Comparison of ENCODE assay signal across 8 cellular contexts in genomic region chr12:96398422-96399080, GRCh38. TPM values are rescaled to one million over a fixed set of nuclear protein-coding genes. Genes with fewer than 3 reads are reported as not detected.
DNase-seq lines count a peak whose midpoint lies in the region; ATAC-seq and TF ChIP-seq lines count a peak whose summit lies in the region.

No MANE protein-coding gene starts in this region.

- H3K9me3 Mint-ChIP-seq in CD8-positive, alpha-beta T cell, result no peaks in the 10 kb centered on the region
- no peaks in the 10 kb centered on the region for H3K9me3 Mint-ChIP-seq in MCF 10A (ENCODE audit: unreplicated experiment)

- BruUV-seq in MCF 10A (replicated peaks; lab: Mats Ljungman, UMichigan), result no TSS peak

- TF ChIP-seq POLR2A in thyroid gland (IDR thresholded peaks at IDR 0.05), result no peak

- CTCF ChIA-PET in CD8-positive, alpha-beta T cell (lab: Charles Lee), result interaction anchor here (0.9 to 8.2 kb wide), 12 partner anchors 9 to 336 kb away, joined by 3 to 74 read pairs (median 7); no protein-coding TSS in a partner anchor
- CTCF ChIA-PET in MCF 10A (lab: Yijun Ruan, JAX), result interaction anchor here (0.6 to 4.1 kb wide), 19 partner anchors 9 to 186 kb away, joined by 3 to 45 read pairs (median 4); no protein-coding TSS in a partner anchor

- peak overlapping the region; percentile 64 for H3K4me3 ChIP-seq in CD8-positive, alpha-beta T cell (ENCODE audit: low read depth, low read length)
- peak overlapping the region; percentile 88 to 100 (median 90) for H3K4me3 ChIP-seq in liver (ENCODE audit: low read depth in 1 of 3, low read length in 3 of 3)
- H3K4me3 ChIP-seq in thyroid gland (replicated peaks in 1 of 3), result peak overlapping the region; percentile 41 to 89 (median 81)

- peaks cover 34% of the 10 kb centered on the region for H3K4me1 ChIP-seq in CD8-positive, alpha-beta T cell (ENCODE audit: insufficient read depth, low read length)
- H3K4me1 ChIP-seq in liver (ENCODE audit: control insufficient read depth in 4 of 4, insufficient read depth in 4 of 4, low read length in 3 of 4) (peaks cover 3 to 42% (median 19%) of the 10 kb centered on the region in 4 donors), thyroid gland (peaks cover 8 to 15% of the 10 kb centered on the region in 2 donors)

- no peaks in the 10 kb centered on the region for H3K27me3 Mint-ChIP-seq in CD8-positive, alpha-beta T cell (ENCODE audit: low read depth)
- H3K27me3 Mint-ChIP-seq in MCF 10A (ENCODE audit: insufficient read depth, unreplicated experiment), result no peaks in the 10 kb centered on the region

- POLR2A ChIA-PET in CD8-positive, alpha-beta T cell (lab: Charles Lee), result interaction anchor here (0.6 to 3.9 kb wide), 20 partner anchors 8 to 363 kb away, joined by 3 to 23 read pairs (median 4); partner anchors contain the start of genes CFAP54 and LTA4H
- POLR2A ChIA-PET in MCF 10A (lab: Yijun Ruan, JAX), result interaction anchor here (0.6 to 6.2 kb wide), 40 partner anchors 7 to 925 kb away, joined by 3 to 171 read pairs (median 5); partner anchors contain the start of genes CFAP54, LTA4H and METAP2

- no peaks in the 10 kb centered on the region for H3K27me3 ChIP-seq in CD8-positive, alpha-beta T cell (ENCODE audit: insufficient read depth, low read length)
- H3K27me3 ChIP-seq in liver (ENCODE audit: control insufficient read depth in 4 of 4, insufficient read depth in 4 of 4, low read length in 3 of 4) (no peaks in the 10 kb centered on the region), thyroid gland (no peaks in the 10 kb centered on the region)

- TF ChIP-seq RAD21 in liver (IDR thresholded peaks at IDR 0.05), result no peak

- no peak for TF ChIP-seq CTCF in CD8-positive, alpha-beta T cell (IDR thresholded peaks at IDR 0.05)
- TF ChIP-seq CTCF in MCF 10A (IDR thresholded peaks at IDR 0.05; ENCODE audit: unreplicated experiment) (no peak), liver (IDR thresholded peaks at IDR 0.05; ENCODE audit: low read depth, low read length, missing input control) (no peak), thyroid gland (IDR thresholded peaks at IDR 0.05) (no peak)

- H3K27ac ChIP-seq in CD8-positive, alpha-beta T cell (ENCODE audit: low read depth, low read length), result peak overlapping the region; percentile 85
- H3K27ac ChIP-seq in liver (ENCODE audit: low read depth in 1 of 2, low read length in 2 of 2) (peak overlapping the region; percentile 99), thyroid gland (peak overlapping the region; percentile 97 to 98 (median 98))

- H3K4me1 Mint-ChIP-seq in CD8-positive, alpha-beta T cell (ENCODE audit: low read depth), result peaks cover 52% of the 10 kb centered on the region
- H3K4me1 Mint-ChIP-seq in MCF 10A (ENCODE audit: insufficient read depth, unreplicated experiment), result peaks cover 34% of the 10 kb centered on the region

- H3K36me3 ChIP-seq in CD8-positive, alpha-beta T cell (ENCODE audit: insufficient read depth, low read length), result no peaks in the 10 kb centered on the region
- no peaks in the 10 kb centered on the region for H3K36me3 ChIP-seq in liver (ENCODE audit: control insufficient read depth in 4 of 4, insufficient read depth in 3 of 4, low read depth in 1 of 4, low read length in 3 of 4)
- no peaks in the 10 kb centered on the region for H3K36me3 ChIP-seq in thyroid gland

- peaks cover 12% of the 10 kb centered on the region for H3K36me3 Mint-ChIP-seq in CD8-positive, alpha-beta T cell
- H3K36me3 Mint-ChIP-seq in MCF 10A (ENCODE audit: insufficient read depth, unreplicated experiment), result peaks cover 9% of the 10 kb centered on the region

- intact Hi-C loops in CD8-positive, alpha-beta T cell (cut with DNase I, micrococcal nuclease), result loop anchor here (1.0 to 10.0 kb wide), 11 partner anchors 20 to 456 kb away; partner anchors contain the start of genes AMDHD1 (in 1 of the 2) and CCDC38 (in 1 of the 2)
- intact Hi-C loops in MCF 10A (cut with micrococcal nuclease) (loop anchor here (5.0 to 10.0 kb wide), 2 partner anchors 104 to 126 kb away; no protein-coding TSS in a partner anchor), thyroid gland (cut with DNase I) (no loop called here)

- H3K4me3 Mint-ChIP-seq in CD8-positive, alpha-beta T cell, result peak overlapping the region; percentile 93
- H3K4me3 Mint-ChIP-seq in MCF 10A (ENCODE audit: unreplicated experiment), result peak overlapping the region; percentile 98

- no peaks in the 10 kb centered on the region for H3K9me3 ChIP-seq in CD8-positive, alpha-beta T cell (ENCODE audit: low read length)
- no peaks in the 10 kb centered on the region for H3K9me3 ChIP-seq in liver (ENCODE audit: control insufficient read depth in 4 of 4, low read length in 3 of 4)
- no peaks in the 10 kb centered on the region for H3K9me3 ChIP-seq in thyroid gland

- ATAC-seq in CD8-positive, alpha-beta T cell, result no peak
- ATAC-seq in HG03342 (IDR thresholded peaks at IDR 0.05; ENCODE audit: unreplicated experiment) (no peak), HG03139 (IDR thresholded peaks at IDR 0.05; ENCODE audit: unreplicated experiment) (no peak)

- WGBS in liver, result 20% methylated on average over 8 of the region's 8 CpGs
- WGBS in thyroid gland, 2 donors, result 17 to 26% methylated on average over 8 of the region's 8 CpGs

- peak overlapping the region; percentile 91 to 93 for H3K9ac ChIP-seq in liver (ENCODE audit: low read depth in 1 of 2, low read length in 2 of 2)

- no peak for DNase-seq in CD8-positive, alpha-beta T cell
- DNase-seq in HT-29 (ENCODE audit: low spot score) (peak; percentile 24), MCF 10A (ENCODE audit: unreplicated experiment) (peak; percentile 22), thyroid gland (no peak), NCI-H1930 (lab: John Stamatoyannopoulos, UW) (no peak)

- peak overlapping the region; percentile 97 for H3K27ac Mint-ChIP-seq in CD8-positive, alpha-beta T cell
- peak overlapping the region; percentile 98 for H3K27ac Mint-ChIP-seq in MCF 10A (ENCODE audit: low read depth, unreplicated experiment)

TF ChIP-seq in liver, 16 proteins besides CTCF, POLR2A, EP300 and RAD21:
- TF ChIP-seq ATF3 (IDR thresholded peaks at IDR 0.05) (no peak), YY1 (IDR thresholded peaks at IDR 0.05) (no peak), RXRA (IDR thresholded peaks at IDR 0.05) (peak; percentile 37 to 47), ZBTB33 (IDR thresholded peaks at IDR 0.05) (no peak), HNF4A (conservative IDR thresholded peaks at IDR 0.05) (no peak), NR2F2 (IDR thresholded peaks at IDR 0.05) (peak; percentile 88), FOXA2 (IDR thresholded peaks at IDR 0.05) (no peak), EGR1 (IDR thresholded peaks at IDR 0.05; ENCODE audit: low read depth in 2 of 2) (no peak), REST (IDR thresholded peaks at IDR 0.05) (no peak), HNF4G (IDR thresholded peaks at IDR 0.05) (no peak), SP1 (IDR thresholded peaks at IDR 0.05) (no peak)
TF ChIP-seq in liver: peak in this region for 2.

RNA-seq across cellular contexts. Expression of gene CDK17, which starts 1.7 kb away (rescaled TPM):
- total RNA-seq in CD8-positive, alpha-beta T cell, result 100 to 1,000 TPM; 150 to 160 TPM
- 7.1 and 9.2 TPM in 2 replicates for total RNA-seq in HT-29 (2014; rRNA removed; shearing (Covaris generic))
- total RNA-seq in MCF 10A (2022), result 49.8 and 50.9 TPM in 2 replicates
- total RNA-seq in liver, result 10 to 100 TPM; 24.7 to 25.2 TPM
- 1 to 10 TPM; 4.8 to 5.1 TPM for polyA plus RNA-seq in liver
- 10 to 100 TPM; 32.4 to 64.7 (median 49.0) TPM for total RNA-seq in thyroid gland

Comparison
In these comparisons a context has a peak if more than half of its experiments do, and no peak if none do; other contexts are left out.
1. DNase-seq: peak in HT-29 (single experiment) and MCF 10A (single experiment); none in CD8-positive, alpha-beta T cell (0 of 7), thyroid gland (0 of 2) and NCI-H1930 (0 of 2).
2. Peak in every context shown above with its lines, with median percentiles within 50 percentile points of each other: H3K27ac ChIP-seq and H3K4me3 ChIP-seq.